11 cellular contexts compared by ENCODE assay signal in genomic region chr11:43947003-43947500, GRCh38. TPM values are rescaled to one million over a fixed set of nuclear protein-coding genes. Genes with fewer than 3 reads are reported as not detected.
DNase-seq lines count a peak whose midpoint lies in the region; ATAC-seq and TF ChIP-seq lines count a peak whose summit lies in the region.
"Had no signal": no experiment of that assay in that cellular context is flagged by ENCODE, and none has a peak within 500 bp of the region (broad histone marks: within the 10 kb centered on the region; RNA-seq: fewer than 3 reads in every experiment).

No MANE protein-coding gene starts in this region.

- TF ChIP-seq CTCF in BJ (IDR thresholded peaks at IDR 0.05; ENCODE audit: insufficient read depth, low read depth, low read length) (peak; percentile 45), LNCaP clone FGC (IDR thresholded peaks at IDR 0.05; ENCODE audit: control insufficient read depth, extremely low read depth, insufficient read depth) (0 out of 2 replicates have a peak, but pooled peaks have one; percentile 9), brain microvascular endothelial cell (IDR thresholded peaks at IDR 0.05; ENCODE audit: low read depth, low read length, missing control alignments) (peak; percentile 69), endothelial cell (IDR thresholded peaks at IDR 0.05; ENCODE audit: unreplicated experiment) (no peak)

- no peak overlapping the region for H3K27ac Mint-ChIP-seq in endothelial cell (ENCODE audit: unreplicated experiment)

- H3K9me3 Mint-ChIP-seq in endothelial cell (ENCODE audit: unreplicated experiment) = no peaks in the 10 kb centered on the region

- H3K27me3 ChIP-seq in BJ (ENCODE audit: control insufficient read depth, insufficient read depth, low read length) (peaks cover 35% of the 10 kb centered on the region), brain microvascular endothelial cell (replicated peaks) (peaks cover 2% of the 10 kb centered on the region)

- CTCF ChIA-PET in BJ (lab: Yijun Ruan, JAX) = interaction anchor here (0.7 to 7.6 kb wide), 12 partner anchors 9 to 97 kb away, joined by 3 to 50 read pairs (median 5); no protein-coding TSS in a partner anchor

- POLR2A ChIA-PET in BJ (lab: Charles Lee) = no interaction called here

- no peak overlapping the region for H3K4me3 ChIP-seq in BJ (ENCODE audit: low read depth, low read length)
- H3K4me3 ChIP-seq in LNCaP clone FGC (ENCODE audit: low read depth, low read length) = no peak overlapping the region
- no peak overlapping the region for H3K4me3 ChIP-seq in brain microvascular endothelial cell (ENCODE audit: low read depth, low read length)
- H3K4me3 ChIP-seq: esophagus squamous epithelium, prostate gland had no signal

- no peak for DNase-seq in BJ (ENCODE audit: low read depth)
- no peak for DNase-seq in LNCaP clone FGC (ENCODE audit: low read depth)
- DNase-seq in brain microvascular endothelial cell = no peak
- DNase-seq in lung microvascular endothelial cell (ENCODE audit: low read depth in 2 of 2) = peak; percentile 34 to 46
- DNase-seq in cortex of kidney (lab: John Stamatoyannopoulos, UW) = no peak
- DNase-seq in HPDE6-E6E7 (ENCODE audit: extremely low spot score) = no peak
- no peak for DNase-seq in endothelial cell (ENCODE audit: low spot score)
- DNase-seq: esophagus squamous epithelium, substantia nigra had no signal

- in situ Hi-C loops in brain microvascular endothelial cell (cut with HindIII; ENCODE audit: low pct_ligation_motif_present, low sequenced_read_pairs) = no loop called here

- H3K36me3 ChIP-seq in BJ (ENCODE audit: control insufficient read depth, insufficient read depth, low read length) (no peaks in the 10 kb centered on the region), brain microvascular endothelial cell (replicated peaks) (no peaks in the 10 kb centered on the region)
- H3K36me3 ChIP-seq: esophagus squamous epithelium, prostate gland had no signal

- peaks cover 4% of the 10 kb centered on the region for H3K4me1 Mint-ChIP-seq in endothelial cell (ENCODE audit: unreplicated experiment)

- H3K27ac ChIP-seq in brain microvascular endothelial cell = no peak overlapping the region
- H3K27ac ChIP-seq: prostate gland had no signal

- no peak overlapping the region for H3K4me3 Mint-ChIP-seq in endothelial cell (ENCODE audit: unreplicated experiment)

- H3K27me3 Mint-ChIP-seq in endothelial cell (ENCODE audit: unreplicated experiment) = peaks cover 20% of the 10 kb centered on the region

- no peak for ATAC-seq in GM19467 (IDR thresholded peaks at IDR 0.05; ENCODE audit: unreplicated experiment)

- peaks cover 3% of the 10 kb centered on the region for H3K36me3 Mint-ChIP-seq in endothelial cell (ENCODE audit: low read depth, unreplicated experiment)

RNA-seq across cellular contexts. Expression of gene C11orf96, which starts 4.6 kb away (rescaled TPM):
- polyA plus RNA-seq in BJ (2011; rRNA removed) = 0.28 and 0.36 TPM in 2 replicates
- not detected in 2 replicates for polyA minus RNA-seq in BJ (2011; rRNA and poly(A)+ RNA removed)
- 3.5 and 4.0 TPM in 2 replicates for total RNA-seq in lung microvascular endothelial cell
- 0.15 TPM for total RNA-seq in endothelial cell (ENCODE audit: unreplicated experiment)

Comparison
In these comparisons a context has a peak if more than half of its experiments do, and no peak if none do; other contexts are left out.
1. DNase-seq: peak in lung microvascular endothelial cell (2 of 2); none in BJ (single experiment), LNCaP clone FGC (single experiment), brain microvascular endothelial cell (single experiment), cortex of kidney (single experiment), HPDE6-E6E7 (single experiment) and endothelial cell (single experiment).